ENCODE assay signal across 10 cellular contexts in the genomic region with DNA sequence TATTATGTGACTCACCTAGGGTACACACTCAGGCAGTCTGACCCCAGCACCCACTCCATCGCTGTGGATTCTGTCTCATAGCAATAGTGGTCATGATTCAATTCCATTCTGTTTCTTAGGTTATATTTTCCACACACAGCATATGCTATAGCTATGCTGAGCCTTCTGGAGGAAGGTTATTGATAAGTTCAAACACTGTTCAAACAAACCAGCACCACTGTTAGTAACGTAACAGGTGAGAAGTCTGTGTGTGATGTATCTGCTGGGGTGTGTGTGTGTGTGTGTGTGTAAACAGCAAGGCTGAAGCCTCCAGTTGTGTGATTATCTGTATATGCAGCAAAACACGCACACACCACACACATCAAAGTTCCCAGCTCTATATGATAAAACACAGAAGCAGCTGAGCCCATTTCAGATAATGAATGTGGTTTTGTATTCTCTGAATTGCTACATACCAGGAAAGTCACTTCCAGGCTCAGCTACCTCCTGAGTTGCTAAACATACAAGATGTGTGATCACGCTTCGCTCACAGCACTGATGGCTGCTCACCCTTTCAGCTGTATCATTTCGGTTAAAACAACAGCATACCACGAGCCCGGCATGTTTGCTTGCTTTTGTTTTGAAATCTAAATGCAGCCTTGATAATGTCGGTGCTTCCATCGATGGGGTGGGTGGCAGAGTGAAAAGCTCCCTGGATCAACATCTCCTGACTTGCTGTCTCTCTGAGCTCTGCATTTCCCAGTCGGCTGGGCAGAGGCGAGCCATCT. TPM values are rescaled to one million over a fixed set of nuclear protein-coding genes. Genes with fewer than 3 reads are reported as not detected.
A peak's percentile ranks its signal among the peaks of the same experiment; 100 is the strongest.
DNase-seq lines count a peak whose midpoint lies in the region; ATAC-seq, FAIRE-seq and TF ChIP-seq lines count a peak whose summit lies in the region.
"Had no signal": no experiment of that assay in that cellular context is flagged by ENCODE, and none has a peak within 500 bp of the region (broad histone marks: within the 10 kb centered on the region; RNA-seq: fewer than 3 reads in every experiment).

No MANE protein-coding gene starts in this region.

- no peak for FAIRE-seq in GM12891 (lab: Jason Lieb, UNC)

- H3K27ac Mint-ChIP-seq in CD8-positive, alpha-beta T cell, result peak overlapping the region; percentile 92
- H3K27ac Mint-ChIP-seq in activated naive CD8-positive, alpha-beta T cell treated with anti-CD3 and anti-CD28 coated beads, Interleukin-2, amount 50 U/mL, for 24 hours, result peak overlapping the region; percentile 99
- peak overlapping the region; percentile 90 to 100 (median 96) for H3K27ac Mint-ChIP-seq in naive thymus-derived CD8-positive, alpha-beta T cell

- peak overlapping the region; percentile 73 for H3K4me3 Mint-ChIP-seq in CD8-positive, alpha-beta T cell
- peak overlapping the region; percentile 83 for H3K4me3 Mint-ChIP-seq in activated naive CD8-positive, alpha-beta T cell treated with anti-CD3 and anti-CD28 coated beads, Interleukin-2, amount 50 U/mL, for 24 hours
- peak overlapping the region; percentile 66 to 88 (median 82) for H3K4me3 Mint-ChIP-seq in naive thymus-derived CD8-positive, alpha-beta T cell

- H3K79me2 ChIP-seq in OCI-LY3 (ENCODE audit: low read length), result no peaks in the 10 kb centered on the region

- POLR2A ChIA-PET in CD8-positive, alpha-beta T cell (lab: Charles Lee), result interaction anchor here (0.8 to 2.1 kb wide), 9 partner anchors 8 to 81 kb away, joined by 3 to 16 read pairs (median 7); a partner anchor contains a TSS
- POLR2A ChIA-PET in naive thymus-derived CD8-positive, alpha-beta T cell (lab: Charles Lee), result interaction anchor here (0.8 to 16.9 kb wide), 12 partner anchors 8 to 365 kb away, joined by 3 to 398 read pairs (median 8); a partner anchor contains a TSS

- H3K9ac ChIP-seq in OCI-LY3 (ENCODE audit: low read length), result peak overlapping the region; percentile 26; the same call in 1 of the 2 replicates

- intact Hi-C loops in CD8-positive, alpha-beta T cell (cut with DNase I, micrococcal nuclease), result loop anchor here in 1 of 2 experiments (5.0 kb wide), 2 partner anchors 41 to 1561 kb away; no protein-coding TSS in a partner anchor

- H3K4me1 Mint-ChIP-seq in CD8-positive, alpha-beta T cell (ENCODE audit: low read depth), result peaks cover 84% of the 10 kb centered on the region
- peaks cover 90% of the 10 kb centered on the region for H3K4me1 Mint-ChIP-seq in activated naive CD8-positive, alpha-beta T cell treated with anti-CD3 and anti-CD28 coated beads, Interleukin-2, amount 50 U/mL, for 24 hours
- peaks cover 50 to 88% (median 84%) of the 10 kb centered on the region in 4 donors for H3K4me1 Mint-ChIP-seq in naive thymus-derived CD8-positive, alpha-beta T cell

- peak; percentile 28 for ATAC-seq in CD8-positive, alpha-beta T cell
- peak; percentile 87 for ATAC-seq in activated naive CD8-positive, alpha-beta T cell treated with anti-CD3 and anti-CD28 coated beads, Interleukin-2, amount 50 U/mL, for 24 hours
- ATAC-seq in naive thymus-derived CD8-positive, alpha-beta T cell, result peak; percentile 41 to 50
- no peak for ATAC-seq in HG02884 (IDR thresholded peaks at IDR 0.05; ENCODE audit: unreplicated experiment)
- no peak for ATAC-seq in GM18873 (IDR thresholded peaks at IDR 0.05; ENCODE audit: low FRiP score, unreplicated experiment)

- H4K20me1 ChIP-seq in OCI-LY3 (ENCODE audit: insufficient read depth, low read length), result no peaks in the 10 kb centered on the region

- peaks cover 78% of the 10 kb centered on the region for H3K4me1 ChIP-seq in CD8-positive, alpha-beta T cell (ENCODE audit: insufficient read depth, low read length)
- peaks cover 73% of the 10 kb centered on the region for H3K4me1 ChIP-seq in OCI-LY3 (ENCODE audit: low read length)

- H3K36me3 ChIP-seq in CD8-positive, alpha-beta T cell (ENCODE audit: insufficient read depth, low read length), result no peaks in the 10 kb centered on the region
- H3K36me3 ChIP-seq in OCI-LY3 (replicated peaks; ENCODE audit: low read depth, low read length), result no peaks in the 10 kb centered on the region
- H3K36me3 ChIP-seq: cardiac muscle cell had no signal

- DNase-seq in CD8-positive, alpha-beta T cell, result peak in 3 of 7 experiments; percentile 35 to 66 (median 44)
- no peak for DNase-seq in activated naive CD8-positive, alpha-beta T cell treated with anti-CD3 and anti-CD28 coated beads, Interleukin-2, amount 50 U/mL, for 24 hours
- peak in 4 of 10 donors; percentile 3 to 52 (median 26) for DNase-seq in naive thymus-derived CD8-positive, alpha-beta T cell
- DNase-seq in DMS53 treated with DMSO at 0.1 percent for 48 hours (lab: John Stamatoyannopoulos, UW; ENCODE audit: unreplicated experiment) (no peak), GM12891 (ENCODE audit: insufficient read length, low spot score) (no peak)
- DNase-seq: NCI-H1436 had no signal

- CTCF ChIA-PET in CD8-positive, alpha-beta T cell (lab: Charles Lee), result interaction anchor here (0.8 to 25.2 kb wide), 10 partner anchors 9 to 88 kb away, joined by 3 to 532 read pairs (median 4); a partner anchor contains a TSS

- H3K27me3 Mint-ChIP-seq in CD8-positive, alpha-beta T cell (ENCODE audit: low read depth), result no peaks in the 10 kb centered on the region
- no peaks in the 10 kb centered on the region for H3K27me3 Mint-ChIP-seq in activated naive CD8-positive, alpha-beta T cell treated with anti-CD3 and anti-CD28 coated beads, Interleukin-2, amount 50 U/mL, for 24 hours
- no peaks in the 10 kb centered on the region for H3K27me3 Mint-ChIP-seq in naive thymus-derived CD8-positive, alpha-beta T cell

- peak overlapping the region; percentile 41 for H3K27ac ChIP-seq in CD8-positive, alpha-beta T cell (ENCODE audit: low read depth, low read length)
- no peak overlapping the region for H3K27ac ChIP-seq in OCI-LY3 (ENCODE audit: low read length)
- H3K27ac ChIP-seq: cardiac muscle cell had no signal

- H2AFZ ChIP-seq in OCI-LY3 (ENCODE audit: low read depth, low read length), result peak overlapping the region; percentile 73

- no peaks in the 10 kb centered on the region for H3K9me3 Mint-ChIP-seq in CD8-positive, alpha-beta T cell
- H3K9me3 Mint-ChIP-seq in activated naive CD8-positive, alpha-beta T cell treated with anti-CD3 and anti-CD28 coated beads, Interleukin-2, amount 50 U/mL, for 24 hours, result no peaks in the 10 kb centered on the region
- no peaks in the 10 kb centered on the region for H3K9me3 Mint-ChIP-seq in naive thymus-derived CD8-positive, alpha-beta T cell

- H3K27me3 ChIP-seq in CD8-positive, alpha-beta T cell (ENCODE audit: insufficient read depth, low read length), result no peaks in the 10 kb centered on the region
- H3K27me3 ChIP-seq in OCI-LY3 (ENCODE audit: low read depth, low read length), result no peaks in the 10 kb centered on the region
- H3K27me3 ChIP-seq: cardiac muscle cell had no signal

- no peak for TF ChIP-seq POLR2A in GM12891 (IDR thresholded peaks at IDR 0.05; ENCODE audit: low read depth, low read length)

- no peak for TF ChIP-seq CTCF in CD8-positive, alpha-beta T cell (IDR thresholded peaks at IDR 0.05)
- no peak for TF ChIP-seq CTCF in OCI-LY3 (IDR thresholded peaks at IDR 0.05; ENCODE audit: low read depth, low read length)

- H3K4me2 ChIP-seq in OCI-LY3 (ENCODE audit: low read length), result peak overlapping the region; percentile 64

- no peaks in the 10 kb centered on the region for H3K9me3 ChIP-seq in CD8-positive, alpha-beta T cell (ENCODE audit: low read length)
- no peaks in the 10 kb centered on the region for H3K9me3 ChIP-seq in OCI-LY3 (ENCODE audit: insufficient read depth, low read length)

- peak overlapping the region; percentile 36 for H3K4me3 ChIP-seq in CD8-positive, alpha-beta T cell (ENCODE audit: low read depth, low read length)
- H3K4me3 ChIP-seq in OCI-LY3 (ENCODE audit: low read length), result peak overlapping the region; percentile 53
- H3K4me3 ChIP-seq: cardiac muscle cell had no signal

- no peaks in the 10 kb centered on the region for H3K36me3 Mint-ChIP-seq in CD8-positive, alpha-beta T cell
- H3K36me3 Mint-ChIP-seq in activated naive CD8-positive, alpha-beta T cell treated with anti-CD3 and anti-CD28 coated beads, Interleukin-2, amount 50 U/mL, for 24 hours (ENCODE audit: low read depth), result no peaks in the 10 kb centered on the region
- no peaks in the 10 kb centered on the region for H3K36me3 Mint-ChIP-seq in naive thymus-derived CD8-positive, alpha-beta T cell

TF ChIP-seq in GM12891, 5 proteins besides CTCF, POLR2A, EP300 and RAD21:
- TF ChIP-seq SPI1 (IDR thresholded peaks at IDR 0.05; ENCODE audit: low read depth, low read length) (no peak), TAF1 (IDR thresholded peaks at IDR 0.05; ENCODE audit: low read depth, low read length) (no peak), PAX5 (IDR thresholded peaks at IDR 0.05; ENCODE audit: insufficient read depth, low read length, severe bottlenecking) (no peak), POU2F2 (IDR thresholded peaks at IDR 0.05; ENCODE audit: low read depth, low read length) (no peak), POLR2AphosphoS5 (IDR thresholded peaks at IDR 0.05; ENCODE audit: low read depth, low read length) (no peak)

RNA-seq across cellular contexts. Expression of a gene that starts 6.8 kb away (rescaled TPM):
- 10 to 100 TPM; 18.5 to 19.7 TPM for total RNA-seq in CD8-positive, alpha-beta T cell
- 10 to 100 TPM; 47.1 to 48.2 TPM for total RNA-seq in naive thymus-derived CD8-positive, alpha-beta T cell
- polyA plus RNA-seq in naive thymus-derived CD8-positive, alpha-beta T cell, result 1 to 10 TPM; 2.4 to 4.6 (median 4.5) TPM
- 2.6 TPM for polyA plus RNA-seq in GM12891 (2012; ENCODE audit: low read depth, missing spikeins)

RNA-seq across cellular contexts. Expression of a gene that starts 11.6 kb away (rescaled TPM):
- total RNA-seq in CD8-positive, alpha-beta T cell, result 10 to 100 TPM; 13.7 to 15.2 TPM
- 10 to 100 TPM; 17.9 to 22.5 TPM for total RNA-seq in naive thymus-derived CD8-positive, alpha-beta T cell
- polyA plus RNA-seq in naive thymus-derived CD8-positive, alpha-beta T cell, result 10 to 100 TPM; 61.6 to 87.6 (median 67.6) TPM
- polyA plus RNA-seq in GM12891 (2012; ENCODE audit: low read depth, missing spikeins), result 35.0 TPM

Comparison
In these comparisons a context has a peak if more than half of its experiments do, and no peak if none do; other contexts are left out.
1. ATAC-seq: peak in CD8-positive, alpha-beta T cell (single experiment), activated naive CD8-positive, alpha-beta T cell treated with anti-CD3 and anti-CD28 coated beads, Interleukin-2, amount 50 U/mL, for 24 hours (single experiment) and naive thymus-derived CD8-positive, alpha-beta T cell (2 of 2); none in HG02884 (single experiment) and GM18873 (single experiment).
2. Peak in every context shown above with its lines, with median percentiles within 50 percentile points of each other: H3K27ac Mint-ChIP-seq and H3K4me3 Mint-ChIP-seq.